In genomic region chrX:31199051-31199769, GRCh38 we compare ENCODE assay signal across 17 cellular contexts.
DNase-seq lines count a peak whose midpoint lies in the region; ATAC-seq and TF ChIP-seq lines count a peak whose summit lies in the region.
"Had no signal": no experiment of that assay in that cellular context is flagged by ENCODE, and none has a peak within 500 bp of the region (broad histone marks: within the 10 kb centered on the region; RNA-seq: fewer than 3 reads in every experiment).

No MANE protein-coding gene starts in this region.

- TF ChIP-seq POLR2A in adrenal gland (IDR thresholded peaks at IDR 0.05): no peak

- TF ChIP-seq CTCF in AG04449 (IDR thresholded peaks at IDR 0.05; ENCODE audit: insufficient read depth, low read length, missing control alignments): no peak
- TF ChIP-seq CTCF in adrenal gland (IDR thresholded peaks at IDR 0.05): no peak
- TF ChIP-seq CTCF in hepatocyte (IDR thresholded peaks at IDR 0.05; ENCODE audit: poor library complexity): no peak

- no peaks in the 10 kb centered on the region for H3K79me2 ChIP-seq in hepatocyte

- H3K36me3 ChIP-seq in adrenal gland (replicated peaks in 1 of 2): no peaks in the 10 kb centered on the region
- no peaks in the 10 kb centered on the region for H3K36me3 ChIP-seq in hepatocyte (replicated peaks; ENCODE audit: insufficient read depth, low read depth)
- H3K36me3 ChIP-seq: cardiac muscle cell had no signal

- no peak overlapping the region for H2AFZ ChIP-seq in hepatocyte

- H3K4me1 ChIP-seq in adrenal gland (replicated peaks in 1 of 2) (no peaks in the 10 kb centered on the region), hepatocyte (ENCODE audit: insufficient read depth) (no peaks in the 10 kb centered on the region)

- CTCF ChIA-PET in AG04449 (lab: Yijun Ruan, JAX): no interaction called here

- peak overlapping the region in 4 of 5 donors; percentile 33 to 74 (median 51) for H3K27ac ChIP-seq in adrenal gland
- H3K27ac ChIP-seq in hepatocyte: peak overlapping the region; percentile 79
- H3K27ac ChIP-seq: cardiac muscle cell, HL-60, KMS-11 had no signal

- H3K9me2 ChIP-seq in hepatocyte (replicated peaks; ENCODE audit: insufficient read depth): no peaks in the 10 kb centered on the region

- H3K4me3 ChIP-seq in AG04449 (ENCODE audit: low read depth, low read length) (no peak overlapping the region), adrenal gland (no peak overlapping the region), hepatocyte (no peak overlapping the region)
- H3K4me3 ChIP-seq: cardiac muscle cell had no signal

- intact Hi-C loops in adrenal gland (cut with DNase I): no loop called here

- ATAC-seq in GM19463 (IDR thresholded peaks at IDR 0.05; ENCODE audit: unreplicated experiment): peak; percentile 47
- no peak for ATAC-seq in HG03097 (IDR thresholded peaks at IDR 0.05; ENCODE audit: low FRiP score, unreplicated experiment)
- no peak for ATAC-seq in GM21515 (IDR thresholded peaks at IDR 0.05; ENCODE audit: unreplicated experiment)
- ATAC-seq: stimulated activated naive CD8-positive, alpha-beta T cell treated with anti-CD3 and anti-CD28 coated beads, Interleukin-15, Interleukin-2, amounts not matched to agents 100 U/mL and 50 U/mL, for 24 hours had no signal

- no peaks in the 10 kb centered on the region for H3K27me3 ChIP-seq in adrenal gland
- H3K27me3 ChIP-seq in hepatocyte: no peaks in the 10 kb centered on the region
- H3K27me3 ChIP-seq: cardiac muscle cell had no signal

- 25 to 41% (median 35%) methylated on average over 4 of the region's 4 CpGs for WGBS in adrenal gland, 4 donors
- 47% methylated on average over 4 of the region's 4 CpGs for WGBS in hepatocyte (ENCODE audit: low lambda C conversion rate, missing lambda C conversion rate)

- H3K4me2 ChIP-seq in hepatocyte: no peak overlapping the region
- H3K4me2 ChIP-seq: KMS-11 had no signal

- POLR2A ChIA-PET in AG04449 (lab: Yijun Ruan, JAX): no interaction called here

- H4K20me1 ChIP-seq in hepatocyte (ENCODE audit: insufficient read depth, poor library complexity, severe bottlenecking): no peaks in the 10 kb centered on the region

- H3K9me3 ChIP-seq in adrenal gland (replicated peaks in 1 of 3) (no peaks in the 10 kb centered on the region), hepatocyte (ENCODE audit: low read depth) (no peaks in the 10 kb centered on the region)

- DNase-seq in AG04449 (ENCODE audit: low read depth, low spot score) (peak; percentile 21), adrenal gland (peak in 6 of 7 donors; percentile 38 to 68 (median 56)), hepatocyte (ENCODE audit: low spot score) (peak; percentile 15), inferior parietal cortex (ENCODE audit: extremely low spot score) (no peak), NCI-H2227 treated with DMSO at 0.1 percent for 48 hours (lab: John Stamatoyannopoulos, UW) (no peak)
- DNase-seq: activated CD4-positive, alpha-beta memory T cell treated with anti-CD3 and anti-CD28 coated beads, Interleukin-2, amount 10 ng/mL, durations not matched to agents 7 days and 5 days; activated naive CD8-positive, alpha-beta T cell treated with anti-CD3 and anti-CD28 coated beads for 36 hours; CD8-positive, alpha-beta memory T cell; hypothalamus; NCI-H1436; stimulated activated naive CD8-positive, alpha-beta T cell treated with anti-CD3 and anti-CD28 coated beads, Interleukin-15, Interleukin-2, amounts not matched to agents 100 U/mL and 50 U/mL, for 24 hours had no signal

Comparison
In these comparisons a context has a peak if more than half of its experiments do, and no peak if none do; other contexts are left out.
1. DNase-seq: peak in AG04449 (single experiment), adrenal gland (6 of 7) and hepatocyte (single experiment); none in inferior parietal cortex (single experiment) and NCI-H2227 treated with DMSO at 0.1 percent for 48 hours (single experiment).